Comparison of ENCODE assay signal across 1 cellular context in genomic region chr19:44141191-44142013, GRCh38.
TF ChIP-seq lines count a peak whose summit lies in the region.

ZNF234 (plus strand) TSS chr19:44141554; CDS start chr19:44144633, 3,079 bp downstream.

TF ChIP-seq in GM12878, 131 proteins besides CTCF, POLR2A, EP300 and RAD21 (continued from another document):
- peak; percentile 79 for TF ChIP-seq NKRF (conservative IDR thresholded peaks at IDR 0.05)
- peak; percentile 61; the same call in 1 of the 2 replicates for TF ChIP-seq CHD2 (IDR thresholded peaks at IDR 0.05; ENCODE audit: borderline replicate concordance, low read depth, low read length)
- no peak for TF ChIP-seq SREBF2 (IDR thresholded peaks at IDR 0.05; ENCODE audit: low read length)
- peak; percentile 35 for TF ChIP-seq NBN (IDR thresholded peaks at IDR 0.05)
- TF ChIP-seq KAT2A (conservative IDR thresholded peaks at IDR 0.05; ENCODE audit: control insufficient read depth, low read depth, low read length): no peak
- TF ChIP-seq ZNF207 (IDR thresholded peaks at IDR 0.05; ENCODE audit: borderline replicate concordance): 0 out of 2 replicates have a peak, but pooled peaks have one; percentile 16
- TF ChIP-seq GATAD2B (conservative IDR thresholded peaks at IDR 0.05; ENCODE audit: low read depth): 0 out of 2 replicates have a peak, but pooled peaks have one; percentile 35
- TF ChIP-seq MEF2A (IDR thresholded peaks at IDR 0.05; ENCODE audit: insufficient read depth, low read depth, low read length): no peak
- TF ChIP-seq RELB (IDR thresholded peaks at IDR 0.05; ENCODE audit: low read depth): peak; percentile 50
- no peak for TF ChIP-seq BCL11A (IDR thresholded peaks at IDR 0.05; ENCODE audit: low read depth, low read length)
- no peak for TF ChIP-seq ZBTB33 (IDR thresholded peaks at IDR 0.05)
- TF ChIP-seq TCF7 (IDR thresholded peaks at IDR 0.05; ENCODE audit: borderline replicate concordance): 0 out of 2 replicates have a peak, but pooled peaks have one; percentile 3
- TF ChIP-seq, protein P1, sequence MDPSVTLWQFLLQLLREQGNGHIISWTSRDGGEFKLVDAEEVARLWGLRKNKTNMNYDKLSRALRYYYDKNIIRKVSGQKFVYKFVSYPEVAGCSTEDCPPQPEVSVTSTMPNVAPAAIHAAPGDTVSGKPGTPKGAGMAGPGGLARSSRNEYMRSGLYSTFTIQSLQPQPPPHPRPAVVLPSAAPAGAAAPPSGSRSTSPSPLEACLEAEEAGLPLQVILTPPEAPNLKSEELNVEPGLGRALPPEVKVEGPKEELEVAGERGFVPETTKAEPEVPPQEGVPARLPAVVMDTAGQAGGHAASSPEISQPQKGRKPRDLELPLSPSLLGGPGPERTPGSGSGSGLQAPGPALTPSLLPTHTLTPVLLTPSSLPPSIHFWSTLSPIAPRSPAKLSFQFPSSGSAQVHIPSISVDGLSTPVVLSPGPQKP (IDR thresholded peaks at IDR 0.05; ENCODE audit: low read depth, low read length): peak; percentile 64
- TF ChIP-seq HDGF (IDR thresholded peaks at IDR 0.05): no peak
- no peak for TF ChIP-seq ZZZ3 (IDR thresholded peaks at IDR 0.05; ENCODE audit: control insufficient read depth, insufficient read length, low read depth)
- TF ChIP-seq MTA3 (IDR thresholded peaks at IDR 0.05; ENCODE audit: borderline replicate concordance, low read length): 0 out of 2 replicates have a peak, but pooled peaks have one; percentile 21
- TF ChIP-seq WRNIP1 (IDR thresholded peaks at IDR 0.05; ENCODE audit: borderline replicate concordance, low read depth, low read length): no peak
- TF ChIP-seq EZH2 (IDR thresholded peaks at IDR 0.05; ENCODE audit: borderline replicate concordance, control insufficient read depth, low read depth, low read length): no peak
- TF ChIP-seq MYC (IDR thresholded peaks at IDR 0.05; ENCODE audit: insufficient read depth, insufficient read length, insufficient replicate concordance, low read length, severe bottlenecking): no peak
- TF ChIP-seq HCFC1 (IDR thresholded peaks at IDR 0.05; ENCODE audit: low read length): peak; percentile 86
- peak; percentile 32 for TF ChIP-seq MEF2B (IDR thresholded peaks at IDR 0.05; ENCODE audit: partially characterized antibody, poor library complexity, severe bottlenecking)
- TF ChIP-seq SIX5 (IDR thresholded peaks at IDR 0.05; ENCODE audit: low read depth, low read length, severe bottlenecking): peak; percentile 78
- no peak for TF ChIP-seq ATF2 (IDR thresholded peaks at IDR 0.05; ENCODE audit: low read length)
- no peak for TF ChIP-seq STAT3 (IDR thresholded peaks at IDR 0.05; ENCODE audit: low read depth, low read length)
- no peak for TF ChIP-seq SMAD5 (IDR thresholded peaks at IDR 0.05; ENCODE audit: low read depth)
- TF ChIP-seq RELA (IDR thresholded peaks at IDR 0.05; ENCODE audit: borderline replicate concordance, partially characterized antibody): no peak
- peak; percentile 82 for TF ChIP-seq IKZF1 (conservative IDR thresholded peaks at IDR 0.05)
- peak; percentile 62 for TF ChIP-seq BACH1 (IDR thresholded peaks at IDR 0.05; ENCODE audit: borderline replicate concordance)
- TF ChIP-seq RB1 (IDR thresholded peaks at IDR 0.05; ENCODE audit: borderline replicate concordance): no peak
- no peak for TF ChIP-seq E4F1 (IDR thresholded peaks at IDR 0.05; ENCODE audit: borderline replicate concordance, partially characterized antibody)
- TF ChIP-seq BHLHE40 (IDR thresholded peaks at IDR 0.05; ENCODE audit: borderline replicate concordance in 1 of 2, low read depth in 2 of 2, low read length in 1 of 2): peak; percentile 5 to 12; a peak in 1 of 4 replicates
- no peak for TF ChIP-seq SKIL (IDR thresholded peaks at IDR 0.05; ENCODE audit: low read depth, poor library complexity, severe bottlenecking)
- TF ChIP-seq ZBTB4 (CRISPR knock-in tag; IDR thresholded peaks at IDR 0.05): no peak
- peak; percentile 71 for TF ChIP-seq POLR2AphosphoS2 (IDR thresholded peaks at IDR 0.05; ENCODE audit: low read depth, low read length)
- TF ChIP-seq GABPA (IDR thresholded peaks at IDR 0.05; ENCODE audit: low read depth): peak; percentile 85
- 0 out of 2 replicates have a peak, but pooled peaks have one; percentile 70 for TF ChIP-seq PML (IDR thresholded peaks at IDR 0.05; ENCODE audit: low read length)
